ENCODE assay signal across 21 cellular contexts in the genomic region with DNA sequence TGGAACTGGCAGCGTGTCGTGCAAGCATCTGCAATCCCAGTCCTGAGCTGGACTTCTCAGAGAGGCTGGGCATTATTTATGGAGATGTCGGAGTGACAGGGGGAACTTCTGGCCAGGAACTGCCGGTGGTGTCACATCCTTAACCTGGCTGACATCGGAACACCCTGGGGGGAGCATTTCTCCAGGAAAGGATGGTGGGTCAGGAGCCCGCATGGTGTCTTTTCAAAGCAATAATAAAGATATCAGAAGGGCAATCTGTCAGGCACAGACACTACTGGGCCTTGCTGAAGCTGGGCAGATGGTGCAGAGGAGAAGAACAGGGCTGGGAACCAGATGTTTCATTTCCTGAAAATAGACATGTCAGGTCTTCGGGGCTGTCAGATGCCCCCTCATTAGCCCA.
DNase-seq lines count a peak whose midpoint lies in the region; ATAC-seq and TF ChIP-seq lines count a peak whose summit lies in the region.
"Had no signal": no experiment of that assay in that cellular context is flagged by ENCODE, and none has a peak within 500 bp of the region (broad histone marks: within the 10 kb centered on the region; RNA-seq: fewer than 3 reads in every experiment).

No MANE protein-coding gene starts in this region.

- H3K4me2 ChIP-seq in IMR-90 (ENCODE audit: low read depth, low read length): no peak overlapping the region
- H3K4me2 ChIP-seq: A549; BLaER1 treated with 17β-estradiol and CSF1 and Interleukin-3, amounts not matched to agents 10 nM and 100 nM had no signal

- intact Hi-C loops in IMR-90 (cut with micrococcal nuclease): no loop called here

- H3K36me3 ChIP-seq in IMR-90 (ENCODE audit: control insufficient read depth, insufficient read depth, low read length): no peaks in the 10 kb centered on the region
- H3K36me3 ChIP-seq: BE2C; BLaER1 treated with 17β-estradiol and CSF1 and Interleukin-3, amounts not matched to agents 10 nM and 100 nM; HAP-1 had no signal

- H2BK5ac ChIP-seq in IMR-90 (ENCODE audit: low read depth, low read length, poor library complexity, severe bottlenecking): no peak overlapping the region

- no peak overlapping the region for H2BK120ac ChIP-seq in IMR-90 (ENCODE audit: low read depth, low read length)

- no peak for TF ChIP-seq RAD21 in IMR-90 (IDR thresholded peaks at IDR 0.05; ENCODE audit: low read length)

- 0% methylated on average over 2 of the region's 7 CpGs; no CpG with 5 or more reads in 1 of the 2 experiments for WGBS in IMR-90 (ENCODE audit: extremely low coverage in 2 of 2, insufficient read length in 1 of 2), 2 experiments

- H2AFZ ChIP-seq in IMR-90 (replicated peaks; ENCODE audit: low read length, poor library complexity): peak overlapping the region; percentile 23

- ATAC-seq in IMR-90 (ENCODE audit: low read depth) (no peak), SK-N-SH treated with all-trans-retinoic acid at 6 μM for 48 hours (no peak; the same call in 2 of the 3 replicates), GM21360 (IDR thresholded peaks at IDR 0.05; ENCODE audit: unreplicated experiment) (no peak), HG03025 (IDR thresholded peaks at IDR 0.05; ENCODE audit: low FRiP score, unreplicated experiment) (no peak)
- ATAC-seq: A549 had no signal

- no peak for TF ChIP-seq CTCF in IMR-90 (conservative IDR thresholded peaks at IDR 0.05; ENCODE audit: low read depth, low read length)

- H3K4me3 ChIP-seq in IMR-90 (ENCODE audit: insufficient read depth, low read depth, low read length): no peak overlapping the region
- H3K4me3 ChIP-seq: A549; BLaER1 treated with 17β-estradiol and CSF1 and Interleukin-3, amounts not matched to agents 10 nM and 100 nM; HAP-1 had no signal

- no peaks in the 10 kb centered on the region for H3K9me1 ChIP-seq in IMR-90 (ENCODE audit: insufficient read depth, low read length)

- POLR2A ChIA-PET in IMR-90 (lab: Charles Lee; ENCODE audit: unreplicated experiment): no interaction called here

- H3K56ac ChIP-seq in IMR-90 (ENCODE audit: extremely low read depth, insufficient read depth, low read length): no peak overlapping the region

- no peak overlapping the region for H3K27ac ChIP-seq in IMR-90 (ENCODE audit: insufficient read depth, low read length)
- H3K27ac ChIP-seq: A549; BLaER1 treated with 17β-estradiol and CSF1 and Interleukin-3, amounts not matched to agents 10 nM and 100 nM had no signal

- H3K18ac ChIP-seq in IMR-90 (ENCODE audit: low read depth, low read length): no peak overlapping the region

- no peak overlapping the region for H2AK9ac ChIP-seq in IMR-90 (replicated peaks; ENCODE audit: low read depth, low read length, poor library complexity)

- H4K20me1 ChIP-seq in IMR-90 (ENCODE audit: insufficient read depth, low read length): no peaks in the 10 kb centered on the region
- H4K20me1 ChIP-seq: BLaER1 treated with 17β-estradiol and CSF1 and Interleukin-3, amounts not matched to agents 10 nM and 100 nM had no signal

- no TSS peak for BruUV-seq in IMR-90 (replicated peaks; lab: Mats Ljungman, UMichigan)

- no peak overlapping the region for H3K4ac ChIP-seq in IMR-90 (ENCODE audit: low read depth, low read length)

- H3K79me1 ChIP-seq in IMR-90 (ENCODE audit: low read depth in 1 of 2, low read length in 2 of 2): no peaks in the 10 kb centered on the region

- dilution Hi-C loops in IMR-90 (cut with HindIII; ENCODE audit: low sequenced_read_pairs, unreplicated experiment): no loop called here

- no peaks in the 10 kb centered on the region; the same call in 1 of the 2 replicates for H3K9me3 ChIP-seq in IMR-90 (ENCODE audit: control insufficient read depth, insufficient read depth, low read length)
- H3K9me3 ChIP-seq: BE2C, HAP-1 had no signal

- no peak overlapping the region for H2AK5ac ChIP-seq in IMR-90 (ENCODE audit: low read depth, low read length)

- no peaks in the 10 kb centered on the region for H3K27me3 ChIP-seq in IMR-90 (ENCODE audit: control insufficient read depth, insufficient read depth, low read length)
- H3K27me3 ChIP-seq: BE2C; BLaER1 treated with 17β-estradiol and CSF1 and Interleukin-3, amounts not matched to agents 10 nM and 100 nM had no signal

- H4K5ac ChIP-seq in IMR-90 (ENCODE audit: low read depth, low read length): no peak overlapping the region

- H4K8ac ChIP-seq in IMR-90 (ENCODE audit: low read depth in 2 of 2, low read length in 2 of 2): no peak overlapping the region

- in situ Hi-C loops in IMR-90 (cut with MboI; ENCODE audit: low sequenced_read_pairs): no loop called here

- CTCF ChIA-PET in IMR-90 (lab: Yijun Ruan, JAX): no interaction called here

- H3K23ac ChIP-seq in IMR-90 (ENCODE audit: low read depth, low read length): no peak overlapping the region

- H3K14ac ChIP-seq in IMR-90 (replicated peaks; ENCODE audit: low read depth, low read length): no peak overlapping the region

- DNase-seq in NCI-H1694 (lab: John Stamatoyannopoulos, UW) (peak; percentile 22), NCI-H1694 treated with DMSO at 0.1 percent for 48 hours (lab: John Stamatoyannopoulos, UW) (no peak), IMR-90 (no peak), left kidney (ENCODE audit: low read depth, low spot score) (peak; percentile 31), cerebellar nuclear complex (lab: John Stamatoyannopoulos, UW) (no peak)
- DNase-seq: 8988T; ACHN; AML-193; BE2C; CD4-positive, alpha-beta T cell; CD8-positive, alpha-beta memory T cell; DMS79; GF-D8; GOT3; HFFc6 had no signal

- H2BK20ac ChIP-seq in IMR-90 (ENCODE audit: low read depth, low read length): no peak overlapping the region

- H3K9ac ChIP-seq in IMR-90 (ENCODE audit: low read depth, low read length): no peak overlapping the region
- H3K9ac ChIP-seq: BLaER1 treated with 17β-estradiol and CSF1 and Interleukin-3, amounts not matched to agents 10 nM and 100 nM had no signal

- H4K91ac ChIP-seq in IMR-90 (ENCODE audit: insufficient read depth, low read depth, low read length): no peak overlapping the region

- no peaks in the 10 kb centered on the region for H3K4me1 ChIP-seq in IMR-90 (ENCODE audit: control insufficient read depth, insufficient read depth, low read length)
- H3K4me1 ChIP-seq: A549; BE2C; BLaER1 treated with 17β-estradiol and CSF1 and Interleukin-3, amounts not matched to agents 10 nM and 100 nM; HAP-1 had no signal

- H2BK15ac ChIP-seq in IMR-90 (ENCODE audit: low read depth, low read length): no peak overlapping the region

- TF ChIP-seq POLR2A in IMR-90 (IDR thresholded peaks at IDR 0.05; ENCODE audit: low read depth, low read length): no peak

TF ChIP-seq in IMR-90, 13 proteins besides CTCF, POLR2A, EP300 and RAD21 (continues in another document):
- TF ChIP-seq MAZ (IDR thresholded peaks at IDR 0.05; ENCODE audit: borderline replicate concordance, low read depth, low read length): no peak
- TF ChIP-seq MXI1 (IDR thresholded peaks at IDR 0.05; ENCODE audit: borderline replicate concordance, low read depth, low read length): no peak
- TF ChIP-seq CHD1 (IDR thresholded peaks at IDR 0.05; ENCODE audit: low read depth, low read length): no peak
- no peak for TF ChIP-seq CEBPB (IDR thresholded peaks at IDR 0.05; ENCODE audit: low read depth, low read length)
- TF ChIP-seq, protein P1, sequence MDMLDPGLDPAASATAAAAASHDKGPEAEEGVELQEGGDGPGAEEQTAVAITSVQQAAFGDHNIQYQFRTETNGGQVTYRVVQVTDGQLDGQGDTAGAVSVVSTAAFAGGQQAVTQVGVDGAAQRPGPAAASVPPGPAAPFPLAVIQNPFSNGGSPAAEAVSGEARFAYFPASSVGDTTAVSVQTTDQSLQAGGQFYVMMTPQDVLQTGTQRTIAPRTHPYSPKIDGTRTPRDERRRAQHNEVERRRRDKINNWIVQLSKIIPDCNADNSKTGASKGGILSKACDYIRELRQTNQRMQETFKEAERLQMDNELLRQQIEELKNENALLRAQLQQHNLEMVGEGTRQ (IDR thresholded peaks at IDR 0.05; ENCODE audit: low read depth, low read length): no peak
- TF ChIP-seq RFX5 (IDR thresholded peaks at IDR 0.05; ENCODE audit: low read depth, low read length): no peak
- TF ChIP-seq, protein P2, sequence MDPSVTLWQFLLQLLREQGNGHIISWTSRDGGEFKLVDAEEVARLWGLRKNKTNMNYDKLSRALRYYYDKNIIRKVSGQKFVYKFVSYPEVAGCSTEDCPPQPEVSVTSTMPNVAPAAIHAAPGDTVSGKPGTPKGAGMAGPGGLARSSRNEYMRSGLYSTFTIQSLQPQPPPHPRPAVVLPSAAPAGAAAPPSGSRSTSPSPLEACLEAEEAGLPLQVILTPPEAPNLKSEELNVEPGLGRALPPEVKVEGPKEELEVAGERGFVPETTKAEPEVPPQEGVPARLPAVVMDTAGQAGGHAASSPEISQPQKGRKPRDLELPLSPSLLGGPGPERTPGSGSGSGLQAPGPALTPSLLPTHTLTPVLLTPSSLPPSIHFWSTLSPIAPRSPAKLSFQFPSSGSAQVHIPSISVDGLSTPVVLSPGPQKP (IDR thresholded peaks at IDR 0.05; ENCODE audit: borderline replicate concordance, low read depth, low read length): no peak

TF ChIP-seq in SK-N-SH treated with all-trans-retinoic acid at 6 μM for 48 hours, 23 proteins besides CTCF, POLR2A, EP300 and RAD21:
- TF ChIP-seq TCF4 (CRISPR knock-in tag; IDR thresholded peaks at IDR 0.05; ENCODE audit: borderline replicate concordance) (peak; percentile 71; the same call in 1 of the 2 replicates), TOX (CRISPR knock-in tag; IDR thresholded peaks at IDR 0.05; ENCODE audit: borderline replicate concordance) (no peak)

Comparison
In these comparisons a context has a peak if more than half of its experiments do, and no peak if none do; other contexts are left out.
1. DNase-seq: peak in NCI-H1694 (single experiment) and left kidney (single experiment); none in NCI-H1694 treated with DMSO at 0.1 percent for 48 hours (single experiment), IMR-90 (single experiment) and cerebellar nuclear complex (0 of 2).